24 cellular contexts compared by ENCODE assay signal in genomic region chr17:20141201-20141999, GRCh38.
"Had no signal": no experiment of that assay in that cellular context is flagged by ENCODE, and none has a peak within 500 bp of the region (broad histone marks: within the 10 kb centered on the region; RNA-seq: fewer than 3 reads in every experiment).

No MANE protein-coding gene starts in this region.

- H3K4me1 ChIP-seq: stomach, suprapubic skin, tibial nerve had no signal

- H3K9me3 ChIP-seq: mucosa of descending colon, stomach, suprapubic skin, tibial nerve had no signal

- H3K27ac Mint-ChIP-seq: activated CD4-positive, alpha-beta memory T cell treated with anti-CD3 and anti-CD28 coated beads, Interleukin-2, amount 10 ng/mL, durations not matched to agents 7 days and 5 days; activated CD4-positive, alpha-beta T cell treated with anti-CD3 and anti-CD28 coated beads, Interleukin-2, amount 10 ng/mL, durations not matched to agents 24 days and 14 days; activated naive CD8-positive, alpha-beta T cell treated with anti-CD3 and anti-CD28 coated beads, Interleukin-2, amount 50 U/mL, for 24 hours; activated T-cell treated with anti-CD3 and anti-CD28 coated beads, Interleukin-2, amount 50 U/mL, for 72 hours; immature natural killer cell; nephron progenitor cell; stimulated activated memory B cell treated with anti-CD40 and anti-IgM and Interleukin-4, amounts not matched to agents 10 μg/mL and 1 μg/mL and 100 μg/mL, for 72 hours; T-helper 17 cell had no signal

- H3K4me1 Mint-ChIP-seq: activated CD4-positive, alpha-beta memory T cell treated with anti-CD3 and anti-CD28 coated beads, Interleukin-2, amount 10 ng/mL, durations not matched to agents 7 days and 5 days; activated CD4-positive, alpha-beta T cell treated with anti-CD3 and anti-CD28 coated beads, Interleukin-2, amount 10 ng/mL, durations not matched to agents 24 days and 14 days; activated naive CD8-positive, alpha-beta T cell treated with anti-CD3 and anti-CD28 coated beads, Interleukin-2, amount 50 U/mL, for 24 hours; immature natural killer cell; stimulated activated memory B cell treated with anti-CD40 and anti-IgM and Interleukin-4, amounts not matched to agents 10 μg/mL and 1 μg/mL and 100 μg/mL, for 72 hours; T-helper 17 cell had no signal

- H3K27ac ChIP-seq: stomach, suprapubic skin, tibial nerve had no signal

- ATAC-seq: activated CD4-positive, CD25-positive, alpha-beta regulatory T cell treated with anti-CD3 and anti-CD28 coated beads, Interleukin-2, amount 50 U/mL, for 24 hours; activated naive CD8-positive, alpha-beta T cell treated with anti-CD3 and anti-CD28 coated beads, Interleukin-2, amount 50 U/mL, for 24 hours; activated T-cell treated with anti-CD3 and anti-CD28 coated beads, Interleukin-2, amount 50 U/mL, for 72 hours; left ventricle myocardium superior; mucosa of descending colon; sciatic nerve; stimulated activated memory B cell treated with anti-CD40 and anti-IgM and Interleukin-4, amounts not matched to agents 10 μg/mL and 1 μg/mL and 100 μg/mL, for 72 hours; T-helper 17 cell had no signal

- H3K36me3 ChIP-seq: stomach, suprapubic skin, tibial nerve had no signal

- H3K36me3 Mint-ChIP-seq: brain; stimulated activated memory B cell treated with anti-CD40 and anti-IgM and Interleukin-4, amounts not matched to agents 10 μg/mL and 1 μg/mL and 100 μg/mL, for 72 hours had no signal

- H3K4me3 ChIP-seq: mucosa of descending colon, stomach, suprapubic skin, tibial nerve had no signal

- H3K4me3 Mint-ChIP-seq: activated CD4-positive, alpha-beta memory T cell treated with anti-CD3 and anti-CD28 coated beads, Interleukin-2, amount 10 ng/mL, durations not matched to agents 7 days and 5 days; activated CD4-positive, alpha-beta T cell treated with anti-CD3 and anti-CD28 coated beads, Interleukin-2, amount 10 ng/mL, durations not matched to agents 24 days and 14 days; activated naive CD8-positive, alpha-beta T cell treated with anti-CD3 and anti-CD28 coated beads, Interleukin-2, amount 50 U/mL, for 24 hours; activated T-cell treated with anti-CD3 and anti-CD28 coated beads, Interleukin-2, amount 50 U/mL, for 72 hours; brain; immature natural killer cell; nephron progenitor cell; stimulated activated memory B cell treated with anti-CD40 and anti-IgM and Interleukin-4, amounts not matched to agents 10 μg/mL and 1 μg/mL and 100 μg/mL, for 72 hours; T-helper 17 cell had no signal

- DNase-seq: activated CD4-positive, alpha-beta memory T cell treated with anti-CD3 and anti-CD28 coated beads, Interleukin-2, amount 10 ng/mL, durations not matched to agents 7 days and 5 days; activated CD4-positive, alpha-beta T cell treated with anti-CD3 and anti-CD28 coated beads, Interleukin-2, amount 10 ng/mL, durations not matched to agents 24 days and 14 days; activated effector memory CD4-positive, alpha-beta T cell treated with Interleukin-2 at 50 U/mL for 16 hours; activated naive CD4-positive, alpha-beta T cell treated with anti-CD3 and anti-CD28 coated beads, Interleukin-2, amount 50 U/mL, for 16 hours; activated naive CD8-positive, alpha-beta T cell treated with anti-CD3 and anti-CD28 coated beads, Interleukin-2, amount 50 U/mL, for 24 hours; activated T-cell treated with anti-CD3 and anti-CD28 coated beads, Interleukin-2, amount 50 U/mL, for 72 hours; aorta; foreskin fibroblast; immature natural killer cell; kidney glomerular epithelial cell; left ventricle myocardium superior; mucosa of descending colon; nephron progenitor cell; posterior cingulate gyrus; small intestine; stimulated activated CD4-positive, alpha-beta T cell treated with anti-CD3 and anti-CD28 coated beads, Interleukin-15, amount 100 ng/mL, for 24 hours; stomach; T-helper 17 cell had no signal

- H3K9me3 Mint-ChIP-seq: activated CD4-positive, alpha-beta memory T cell treated with anti-CD3 and anti-CD28 coated beads, Interleukin-2, amount 10 ng/mL, durations not matched to agents 7 days and 5 days; activated CD4-positive, alpha-beta T cell treated with anti-CD3 and anti-CD28 coated beads, Interleukin-2, amount 10 ng/mL, durations not matched to agents 24 days and 14 days; activated naive CD8-positive, alpha-beta T cell treated with anti-CD3 and anti-CD28 coated beads, Interleukin-2, amount 50 U/mL, for 24 hours; activated T-cell treated with anti-CD3 and anti-CD28 coated beads, Interleukin-2, amount 50 U/mL, for 72 hours; immature natural killer cell; stimulated activated memory B cell treated with anti-CD40 and anti-IgM and Interleukin-4, amounts not matched to agents 10 μg/mL and 1 μg/mL and 100 μg/mL, for 72 hours had no signal

- H3K27me3 ChIP-seq: suprapubic skin, tibial nerve had no signal

- H3K27me3 Mint-ChIP-seq: stimulated activated memory B cell treated with anti-CD40 and anti-IgM and Interleukin-4, amounts not matched to agents 10 μg/mL and 1 μg/mL and 100 μg/mL, for 72 hours had no signal
